17 cellular contexts compared by ENCODE assay signal in the genomic region with DNA sequence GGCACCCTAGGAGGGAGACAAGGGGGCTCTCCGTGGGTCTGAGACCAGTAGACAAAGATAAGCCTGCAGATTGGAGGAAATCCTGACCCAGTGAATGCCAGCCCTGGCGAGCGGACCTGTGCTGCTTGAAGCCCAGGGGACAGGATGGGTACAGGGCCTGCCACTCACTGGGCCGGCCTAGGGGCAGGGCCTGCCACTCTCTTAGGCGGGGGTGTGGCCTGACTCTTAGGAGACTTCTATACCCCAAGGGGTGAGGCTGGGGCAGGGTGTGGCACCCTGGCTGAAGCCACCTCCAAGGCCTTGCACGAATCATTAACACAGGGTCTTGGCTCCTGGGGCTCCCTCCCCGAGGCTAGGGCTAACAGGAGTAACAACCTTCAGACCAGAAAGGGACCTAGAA. TPM values are rescaled to one million over a fixed set of nuclear protein-coding genes. Genes with fewer than 3 reads are reported as not detected.
DNase-seq lines count a peak whose midpoint lies in the region; ATAC-seq and TF ChIP-seq lines count a peak whose summit lies in the region.
"Had no signal": no experiment of that assay in that cellular context is flagged by ENCODE, and none has a peak within 500 bp of the region (broad histone marks: within the 10 kb centered on the region; RNA-seq: fewer than 3 reads in every experiment).

No MANE protein-coding gene starts in this region.

- POLR2A ChIA-PET in HCT116 (lab: Charles Lee) = no interaction called here

- H3K9ac ChIP-seq in BLaER1 (peak overlapping the region; percentile 78), HCT116 (ENCODE audit: low read length) (no peak overlapping the region)

- CTCF ChIA-PET in HCT116 (lab: Charles Lee) = no interaction called here

- H3K36me3 Mint-ChIP-seq in nephron (ENCODE audit: low read depth) = peaks cover 31% of the 10 kb centered on the region

- peak overlapping the region; percentile 51 to 71 (median 67) for H3K27ac Mint-ChIP-seq in nephron
- H3K27ac Mint-ChIP-seq: activated CD4-positive, alpha-beta memory T cell treated with anti-CD3 and anti-CD28 coated beads for 36 hours; stimulated activated naive B cell treated with anti-CD40 and anti-IgM and Interleukin-4, amounts not matched to agents 10 μg/mL and 1 μg/mL and 100 μg/mL, for 72 hours had no signal

- no TSS peak for BruUV-seq in HCT116 (replicated peaks; lab: Mats Ljungman, UMichigan)

- no peaks in the 10 kb centered on the region for H3K27me3 Mint-ChIP-seq in nephron (ENCODE audit: low read depth)
- H3K27me3 Mint-ChIP-seq: activated CD4-positive, alpha-beta memory T cell treated with anti-CD3 and anti-CD28 coated beads for 36 hours; stimulated activated naive B cell treated with anti-CD40 and anti-IgM and Interleukin-4, amounts not matched to agents 10 μg/mL and 1 μg/mL and 100 μg/mL, for 72 hours had no signal

- H3K4me1 ChIP-seq in BLaER1 = peaks cover 63% of the 10 kb centered on the region
- H3K4me1 ChIP-seq in HCT116 (ENCODE audit: control insufficient read depth in 1 of 2, insufficient read depth in 2 of 2, low read length in 2 of 2) = 0 out of 4 replicates have a peak, but pooled peaks cover 0 to 4% of the 10 kb centered on the region in 2 experiments
- peaks cover 15% of the 10 kb centered on the region for H3K4me1 ChIP-seq in HAP-1
- H3K4me1 ChIP-seq: colonic mucosa, uterus had no signal

- TF ChIP-seq CTCF in HCT116 (IDR thresholded peaks at IDR 0.05 in 2 of 3, conservative IDR thresholded peaks at IDR 0.05 in 1 of 3; ENCODE audit: borderline replicate concordance in 1 of 3, insufficient read depth in 1 of 3, low read depth in 2 of 3, low read length in 2 of 3) (no peak), nephron (IDR thresholded peaks at IDR 0.05; ENCODE audit: unreplicated experiment in 3 of 3) (no peak)

- H3K9me3 ChIP-seq in BLaER1 (no peaks in the 10 kb centered on the region), HCT116 (ENCODE audit: control insufficient read depth in 1 of 2, insufficient read depth in 1 of 2, low read depth in 1 of 2, low read length in 2 of 2) (no peaks in the 10 kb centered on the region), HAP-1 (no peaks in the 10 kb centered on the region)
- H3K9me3 ChIP-seq: colonic mucosa, SJSA1, spleen, uterus had no signal

- peak overlapping the region; percentile 90 for H3K4me2 ChIP-seq in BLaER1
- no peak overlapping the region for H3K4me2 ChIP-seq in HCT116 (ENCODE audit: low read length)

- peak; percentile 55 for ATAC-seq in HCT116
- ATAC-seq in GM18868 (IDR thresholded peaks at IDR 0.05; ENCODE audit: unreplicated experiment) = no peak

- no peaks in the 10 kb centered on the region for H3K9me2 ChIP-seq in HCT116 (ENCODE audit: insufficient read depth)

- peak overlapping the region; percentile 94 for H3K27ac ChIP-seq in BLaER1
- no peak overlapping the region for H3K27ac ChIP-seq in HCT116 (ENCODE audit: low read depth, low read length)
- peak overlapping the region; percentile 97 for H3K27ac ChIP-seq in cingulate gyrus (ENCODE audit: low read depth, low read length)
- H3K27ac ChIP-seq: colonic mucosa, SJSA1, spleen, uterus had no signal

- no peak overlapping the region for H2AFZ ChIP-seq in HCT116 (ENCODE audit: low read depth, low read length, poor library complexity, severe bottlenecking)

- H3K36me3 ChIP-seq in BLaER1 (peaks cover 22% of the 10 kb centered on the region), HCT116 (ENCODE audit: control insufficient read depth in 1 of 2, insufficient read depth in 2 of 2, low read length in 2 of 2) (peaks cover 0 to 3% of the 10 kb centered on the region in 2 experiments; a peak in 1 of 4 replicates), HAP-1 (replicated peaks) (peaks cover 5% of the 10 kb centered on the region; the same call in 1 of the 2 replicates)
- H3K36me3 ChIP-seq: colonic mucosa, uterus had no signal

- no peak for TF ChIP-seq POLR2A in HCT116 (IDR thresholded peaks at IDR 0.05; ENCODE audit: borderline replicate concordance, extremely low read depth, insufficient read depth, insufficient read length)

- DNase-seq in HCT116 (ENCODE audit: low read depth, low spot score) (no peak), NCI-H510A treated with DMSO at 0.1 percent for 48 hours (lab: John Stamatoyannopoulos, UW) (no peak), HAP-1 (ENCODE audit: low spot score in 2 of 2) (no peak), pons (ENCODE audit: low spot score) (no peak)
- DNase-seq: activated CD4-positive, alpha-beta memory T cell treated with anti-CD3 and anti-CD28 coated beads for 36 hours; colonic mucosa; DMS 273 treated with DMSO at 0.1 percent for 48 hours; KG1; NCI-H1417; spleen; stimulated activated naive B cell treated with anti-CD40 and anti-IgM and Interleukin-4, amounts not matched to agents 10 μg/mL and 1 μg/mL and 100 μg/mL, for 72 hours; uterus had no signal

- no peak for TF ChIP-seq RAD21 in HCT116 (IDR thresholded peaks at IDR 0.05; ENCODE audit: low read depth)

- RAD21 ChIA-PET in HCT116 (lab: Charles Lee; ENCODE audit: low non-redundant PET in 1 of 2, low total read pairs in 2 of 2, uncharacterized antibody in 2 of 2, unreplicated experiment in 2 of 2) = no interaction called here

- peak overlapping the region; percentile 31; the same call in 1 of the 2 replicates for H3K4me3 ChIP-seq in BLaER1
- H3K4me3 ChIP-seq in HCT116 (replicated peaks in 1 of 2; ENCODE audit: low read depth in 1 of 2, low read length in 2 of 2) = no peak overlapping the region
- H3K4me3 ChIP-seq in HAP-1 = no peak overlapping the region
- H3K4me3 ChIP-seq: colonic mucosa, SJSA1, spleen, uterus had no signal

- no peaks in the 10 kb centered on the region for H3K79me2 ChIP-seq in HCT116 (ENCODE audit: insufficient read depth, low read length)

- intact Hi-C loops in HCT116 (cut with micrococcal nuclease) = no loop called here

- no peak overlapping the region for H3K4me3 Mint-ChIP-seq in nephron
- H3K4me3 Mint-ChIP-seq: activated CD4-positive, alpha-beta memory T cell treated with anti-CD3 and anti-CD28 coated beads for 36 hours; stimulated activated naive B cell treated with anti-CD40 and anti-IgM and Interleukin-4, amounts not matched to agents 10 μg/mL and 1 μg/mL and 100 μg/mL, for 72 hours had no signal

- peaks cover 42% of the 10 kb centered on the region for H3K4me1 Mint-ChIP-seq in nephron

- no peaks in the 10 kb centered on the region for H3K9me3 Mint-ChIP-seq in nephron
- H3K9me3 Mint-ChIP-seq: activated CD4-positive, alpha-beta memory T cell treated with anti-CD3 and anti-CD28 coated beads for 36 hours; stimulated activated naive B cell treated with anti-CD40 and anti-IgM and Interleukin-4, amounts not matched to agents 10 μg/mL and 1 μg/mL and 100 μg/mL, for 72 hours had no signal

- H4K20me1 ChIP-seq in BLaER1 (no peaks in the 10 kb centered on the region), HCT116 (ENCODE audit: insufficient read depth) (no peaks in the 10 kb centered on the region)

- H3K27me3 ChIP-seq in BLaER1 = no peaks in the 10 kb centered on the region
- H3K27me3 ChIP-seq in HCT116 (ENCODE audit: insufficient read depth, low read length) = no peaks in the 10 kb centered on the region
- H3K27me3 ChIP-seq in HAP-1 (ENCODE audit: low read depth) = no peaks in the 10 kb centered on the region
- H3K27me3 ChIP-seq: colonic mucosa, SJSA1, spleen, uterus had no signal

- in situ Hi-C loops in HAP-1 (cut with MboI; ENCODE audit: low sequenced_read_pairs) = no loop called here

TF ChIP-seq in HCT116, 20 proteins besides CTCF, POLR2A, EP300 and RAD21:
- no peak for TF ChIP-seq FOSL1 (IDR thresholded peaks at IDR 0.05; ENCODE audit: low read depth)
- no peak for TF ChIP-seq SP1 (IDR thresholded peaks at IDR 0.05; ENCODE audit: low read depth)
TF ChIP-seq in HCT116: peak in this region for 0.

RNA-seq across cellular contexts. Expression of a gene that starts 30.7 kb away (rescaled TPM):
- 6.5 TPM for total RNA-seq in HCT116 (2021; ENCODE audit: unreplicated experiment)
- polyA plus RNA-seq in HCT116 (2012) = 4.0 and 4.1 TPM in 2 replicates
